In the genomic region with DNA sequence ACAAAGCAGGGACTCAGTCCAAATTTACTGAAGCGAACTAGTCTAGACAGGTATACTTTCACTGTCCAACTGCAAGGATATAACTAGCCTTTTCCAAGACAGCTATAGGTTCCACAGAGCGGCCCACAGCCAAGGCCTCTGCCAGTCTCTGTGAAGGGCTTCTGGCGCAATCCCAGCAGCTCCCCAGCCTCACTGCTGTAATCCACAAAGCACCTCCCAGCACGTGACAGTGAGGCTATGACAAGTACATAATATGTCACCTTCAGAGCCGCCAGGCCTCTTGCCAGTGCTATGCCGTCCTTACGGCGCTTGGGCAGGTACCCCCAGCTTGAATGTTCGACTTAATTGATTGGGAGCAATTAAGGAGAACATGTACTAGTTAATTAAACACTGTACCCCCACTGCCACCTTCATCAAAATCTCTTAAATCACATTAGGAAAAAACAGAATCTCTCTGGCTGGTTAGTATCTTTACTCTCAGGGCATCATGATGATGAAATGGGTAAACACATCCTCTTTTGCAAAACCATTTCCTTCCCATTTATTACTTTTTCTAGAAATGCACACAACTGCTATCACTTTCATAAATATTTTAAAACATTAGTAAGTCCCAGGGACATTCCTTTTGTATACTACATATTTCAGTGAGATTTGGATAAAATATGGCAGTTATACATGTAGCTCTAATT, we compare ENCODE assay signal across 8 cellular contexts.
DNase-seq lines count a peak whose midpoint lies in the region; ATAC-seq lines count a peak whose summit lies in the region.

No MANE protein-coding gene starts in this region.

- peak; percentile 9 for DNase-seq in DMS79 (lab: John Stamatoyannopoulos, UW)
- peak; percentile 36 for DNase-seq in Kasumi-1 (lab: John Stamatoyannopoulos, UW)
- DNase-seq in amniotic epithelial cell (ENCODE audit: low read depth) = peak; percentile 27
- DNase-seq in lung microvascular endothelial cell (ENCODE audit: low read depth in 2 of 2) = peak; percentile 39 to 68
- no peak for DNase-seq in cerebellar cortex (ENCODE audit: low spot score)
- DNase-seq in amniotic stem cell (lab: John Stamatoyannopoulos, UW) = no peak
- DNase-seq in stimulated activated naive CD4-positive, alpha-beta T cell treated with Interleukin-2 at 50 U/mL for 16 hours (lab: John Stamatoyannopoulos, UW) = no peak

- no peak for ATAC-seq in GM19395 (IDR thresholded peaks at IDR 0.05; ENCODE audit: unreplicated experiment)

Comparison
In these comparisons a context has a peak if more than half of its experiments do, and no peak if none do; other contexts are left out.
1. DNase-seq: peak in DMS79 (single experiment), Kasumi-1 (2 of 2), amniotic epithelial cell (single experiment) and lung microvascular endothelial cell (2 of 2); none in cerebellar cortex (single experiment), amniotic stem cell (single experiment) and stimulated activated naive CD4-positive, alpha-beta T cell treated with Interleukin-2 at 50 U/mL for 16 hours (single experiment).